Comparison of ENCODE assay signal across 16 cellular contexts in genomic region chr12:116982721-116983502, GRCh38.
DNase-seq lines count a peak whose midpoint lies in the region; ATAC-seq and TF ChIP-seq lines count a peak whose summit lies in the region.
"Had no signal": no experiment of that assay in that cellular context is flagged by ENCODE, and none has a peak within 500 bp of the region (broad histone marks: within the 10 kb centered on the region; RNA-seq: fewer than 3 reads in every experiment).

No MANE protein-coding gene starts in this region.

- no peaks in the 10 kb centered on the region for H4K20me1 ChIP-seq in OCI-LY1 (ENCODE audit: insufficient read depth, low read length)
- H4K20me1 ChIP-seq in osteoblast (ENCODE audit: insufficient read depth, low read length): no peaks in the 10 kb centered on the region

- no peaks in the 10 kb centered on the region for H3K27me3 ChIP-seq in OCI-LY1 (ENCODE audit: insufficient read depth, low read length)
- no peaks in the 10 kb centered on the region for H3K27me3 ChIP-seq in osteoblast (ENCODE audit: insufficient read depth, low read length)

- no peak overlapping the region for H3K27ac ChIP-seq in OCI-LY1 (ENCODE audit: low read depth, low read length, poor library complexity, severe bottlenecking)
- peak overlapping the region; percentile 72 for H3K27ac ChIP-seq in osteoblast (ENCODE audit: low read depth, low read length)

- no peaks in the 10 kb centered on the region for H3F3A ChIP-seq in OCI-LY1 (ENCODE audit: insufficient read depth, low read length)

- no peak overlapping the region for H3K4me3 ChIP-seq in AG09309 (ENCODE audit: control insufficient read depth, low read depth, low read length)
- H3K4me3 ChIP-seq in OCI-LY1 (ENCODE audit: low read depth, low read length, poor library complexity, severe bottlenecking): peak overlapping the region; percentile 28
- H3K4me3 ChIP-seq in osteoblast (ENCODE audit: insufficient read depth, low read length): no peak overlapping the region
- H3K4me3 ChIP-seq: skin epidermis had no signal

- H3K79me2 ChIP-seq in OCI-LY1 (ENCODE audit: insufficient read depth, low read length) (no peaks in the 10 kb centered on the region), osteoblast (ENCODE audit: insufficient read depth, low read length) (no peaks in the 10 kb centered on the region)

- TF ChIP-seq CTCF in AG09309 (IDR thresholded peaks at IDR 0.05; ENCODE audit: control insufficient read depth, insufficient read depth, low read depth, low read length, missing control alignments) (no peak), OCI-LY1 (IDR thresholded peaks at IDR 0.05; ENCODE audit: low read length) (no peak), osteoblast (IDR thresholded peaks at IDR 0.05; ENCODE audit: extremely low read depth, low read depth, low read length) (no peak)

- H2AFZ ChIP-seq in OCI-LY1 (ENCODE audit: low read length): no peak overlapping the region
- H2AFZ ChIP-seq in osteoblast (ENCODE audit: low read length): no peak overlapping the region

- H3K4me2 ChIP-seq in OCI-LY1 (ENCODE audit: low read length) (peak overlapping the region; percentile 50), osteoblast (ENCODE audit: insufficient read depth, low read length) (peak overlapping the region; percentile 62)

- H3K4me1 ChIP-seq in OCI-LY1 (ENCODE audit: insufficient read depth, low read length, severe bottlenecking) (peaks cover 53% of the 10 kb centered on the region), osteoblast (ENCODE audit: insufficient read depth, low read length) (peaks cover 21% of the 10 kb centered on the region)

- H3K9ac ChIP-seq in OCI-LY1 (ENCODE audit: low read length): no peak overlapping the region

- no peaks in the 10 kb centered on the region for H3K9me2 ChIP-seq in OCI-LY1 (ENCODE audit: low read depth, low read length)

- no peaks in the 10 kb centered on the region for H3K9me3 ChIP-seq in OCI-LY1 (ENCODE audit: low read length)
- H3K9me3 ChIP-seq in osteoblast (ENCODE audit: low read depth, low read length): no peaks in the 10 kb centered on the region

- DNase-seq in AG09309 (ENCODE audit: low read depth) (peak; percentile 76), fibroblast of gingiva (ENCODE audit: low read depth) (peak; percentile 81), osteoblast (ENCODE audit: insufficient read length, low spot score, missing footprints) (peak; percentile 82), superior temporal gyrus (ENCODE audit: extremely low spot score) (no peak)
- DNase-seq in activated CD4-positive, alpha-beta T cell treated with anti-CD3 and anti-CD28 coated beads, Interleukin-2, amount 50 U/mL, for 48 hours: no peak
- DNase-seq: activated CD8-positive, alpha-beta memory T cell treated with anti-CD3 and anti-CD28 coated beads, Interleukin-2, amount 50 U/mL, for 4 hours; amygdala; CD4-positive, CD25-positive, alpha-beta regulatory T cell; naive thymus-derived CD8-positive, alpha-beta T cell; NCI-H1048; NCI-H524 had no signal

- no peak for ATAC-seq in HG03571 (IDR thresholded peaks at IDR 0.05; ENCODE audit: unreplicated experiment)
- no peak for ATAC-seq in HG03521 (IDR thresholded peaks at IDR 0.05; ENCODE audit: unreplicated experiment)
- ATAC-seq: naive thymus-derived CD8-positive, alpha-beta T cell; Right ventricle myocardium inferior had no signal

- H3K36me3 ChIP-seq in OCI-LY1 (ENCODE audit: insufficient read depth, low read length) (peaks cover 9% of the 10 kb centered on the region; the same call in 1 of the 2 replicates), osteoblast (ENCODE audit: insufficient read depth, low read length) (peaks cover 9% of the 10 kb centered on the region)

Comparison
In these comparisons a context has a peak if more than half of its experiments do, and no peak if none do; other contexts are left out.
1. DNase-seq: peak in AG09309 (single experiment), fibroblast of gingiva (single experiment) and osteoblast (single experiment); none in superior temporal gyrus (single experiment) and activated CD4-positive, alpha-beta T cell treated with anti-CD3 and anti-CD28 coated beads, Interleukin-2, amount 50 U/mL, for 48 hours (0 of 2).